ENCODE assay signal across 7 cellular contexts in genomic region chr6:37018152-37019064, GRCh38. TPM values are rescaled to one million over a fixed set of nuclear protein-coding genes. Genes with fewer than 3 reads are reported as not detected.
DNase-seq lines count a peak whose midpoint lies in the region; ATAC-seq and TF ChIP-seq lines count a peak whose summit lies in the region.

No MANE protein-coding gene starts in this region.

- no peak for TF ChIP-seq POLR2A in GM18505 (IDR thresholded peaks at IDR 0.05; ENCODE audit: borderline replicate concordance, extremely low read depth, insufficient read depth, insufficient read length)
- no peak for TF ChIP-seq POLR2A in gastrocnemius medialis (IDR thresholded peaks at IDR 0.05)

- H3K27ac ChIP-seq in gastrocnemius medialis: peak overlapping the region; percentile 40 to 67 (median 56)

- TF ChIP-seq CTCF in gastrocnemius medialis (IDR thresholded peaks at IDR 0.05 in 4 of 5, conservative IDR thresholded peaks at IDR 0.05 in 1 of 5): peak; percentile 84 to 95 (median 91)

- no peak overlapping the region for H3K4me3 ChIP-seq in gastrocnemius medialis

- peaks cover 9 to 11% of the 10 kb centered on the region in 2 donors for H3K4me1 ChIP-seq in gastrocnemius medialis

- in situ Hi-C loops in gastrocnemius medialis (cut with MboI; ENCODE audit: low sequenced_read_pairs in 4 of 4): loop anchor here (10.0 to 25.0 kb wide), 3 partner anchors 131 to 256 kb away; partner anchors contain the start of gene C6orf89 (in 3 of the 4)

- ATAC-seq in GM18505 (IDR thresholded peaks at IDR 0.05; ENCODE audit: unreplicated experiment) (peak; percentile 85), HG02981 (IDR thresholded peaks at IDR 0.05; ENCODE audit: unreplicated experiment) (peak; percentile 87), gastrocnemius medialis (peak; percentile 96 to 98)

- no peaks in the 10 kb centered on the region for H3K9me3 ChIP-seq in gastrocnemius medialis

- intact Hi-C loops in gastrocnemius medialis (cut with DNase I; ENCODE audit: low total_unique reads): loop anchor here (1.0 to 5.0 kb wide), 6 partner anchors 33 to 251 kb away; partner anchors contain the start of gene C6orf89

- DNase-seq in NCI-H1930 (lab: John Stamatoyannopoulos, UW) (peak; percentile 45 to 70), T-helper 2 cell (peak; percentile 63 to 96 (median 79)), amygdala (lab: John Stamatoyannopoulos, UW) (peak in 55 of 56 donors; percentile 33 to 95 (median 84)), hepatic stellate cell (ENCODE audit: low spot score) (peak; percentile 95), gastrocnemius medialis (peak; percentile 79 to 90)

- H3K36me3 ChIP-seq in gastrocnemius medialis: no peaks in the 10 kb centered on the region

- no peaks in the 10 kb centered on the region for H3K27me3 ChIP-seq in gastrocnemius medialis

RNA-seq across cellular contexts. Expression of gene FGD2, which starts 13.0 kb away (rescaled TPM):
- total RNA-seq in gastrocnemius medialis: 1 to 10 TPM in 3 of 4 donors, under 1 TPM in 1; 0.39 to 6.2 (median 5.0) TPM

RNA-seq across cellular contexts. Expression of gene MTCH1, which starts 32.4 kb away (rescaled TPM):
- 100 to 1,000 TPM in 3 of 4 donors, 10 to 100 TPM in 1; 85.6 to 127 (median 116) TPM for total RNA-seq in gastrocnemius medialis
